Comparison of ENCODE assay signal across 8 cellular contexts in the genomic region with DNA sequence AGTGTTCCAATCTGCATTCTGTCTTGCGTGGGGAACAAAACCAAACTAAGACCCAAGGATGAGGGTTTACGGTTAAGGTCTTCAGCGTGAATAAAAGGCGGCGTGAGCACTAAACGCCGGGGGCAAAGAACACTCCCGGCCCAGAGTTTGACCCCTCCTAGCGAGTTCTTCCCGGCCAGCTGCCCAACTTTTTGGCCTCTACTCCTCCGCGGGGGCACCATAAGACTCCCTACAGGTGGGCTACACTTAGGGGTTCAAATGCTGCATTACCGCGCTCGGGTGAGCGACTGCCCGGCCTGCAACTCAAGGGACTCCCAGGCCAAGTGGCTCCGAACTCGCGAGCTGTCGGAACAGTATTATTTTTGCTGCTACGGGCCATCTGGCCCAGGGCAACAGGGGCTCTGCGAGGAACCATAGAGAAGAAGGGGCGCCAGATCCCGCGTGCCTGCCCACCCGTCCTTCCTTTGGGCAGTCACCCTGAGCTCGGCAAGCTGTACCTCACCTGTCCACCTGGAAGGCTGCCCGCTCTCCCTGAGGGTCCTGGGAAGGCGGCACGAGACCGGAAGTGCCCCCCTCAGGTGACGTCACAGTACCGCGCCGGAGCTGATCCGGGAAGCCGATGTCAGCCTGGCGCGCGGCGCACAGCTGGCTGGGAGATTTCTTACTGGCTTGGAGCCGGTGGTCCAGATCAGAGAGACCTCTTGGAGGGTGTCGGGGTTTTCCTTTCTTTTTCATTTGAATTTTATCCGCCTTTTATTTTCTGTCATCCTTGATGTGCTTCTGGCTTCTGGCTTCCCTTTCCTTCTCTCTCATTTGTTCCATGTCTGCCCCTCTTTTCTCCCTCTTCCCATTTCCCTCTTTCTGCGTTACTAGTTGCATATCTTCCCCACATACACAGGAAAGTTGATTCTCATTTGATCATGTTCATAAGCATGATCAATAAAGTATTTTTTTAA. TPM values are rescaled to one million over a fixed set of nuclear protein-coding genes. Genes with fewer than 3 reads are reported as not detected.
A peak's percentile ranks its signal among the peaks of the same experiment; 100 is the strongest.
DNase-seq lines count a peak whose midpoint lies in the region; ATAC-seq and TF ChIP-seq lines count a peak whose summit lies in the region.

A gene (minus strand): TSS at position 567 of the 956 bp plus-strand sequence. CDS start 21,638 bp downstream, outside the sequence.

- H3K79me2 ChIP-seq in KMS-11 (ENCODE audit: insufficient read depth, low read depth), result peaks cover 13% of the 10 kb centered on the region

- no peaks in the 10 kb centered on the region for H4K20me1 ChIP-seq in KMS-11 (ENCODE audit: insufficient read depth)

- H3K4me1 ChIP-seq in KMS-11 (ENCODE audit: low read depth, poor library complexity, severe bottlenecking), result no peaks in the 10 kb centered on the region

- peak within 1 kb of the TSS; percentile 83 for H2AFZ ChIP-seq in KMS-11 (ENCODE audit: low read depth)

- peak within 1 kb of the TSS; percentile 98 for H3K27ac Mint-ChIP-seq in activated T-helper 1 cell treated with anti-CD3 and anti-CD28 coated beads, Interleukin-12 subunit alpha, Interleukin-12 subunit beta, Interleukin-2, Interleukin-4 antibody, amounts not matched to agents 30 ng/mL and 10 ng/mL and 1 ng/mL, durations not matched to agents 14 hours and 24 hours and 36 hours
- H3K27ac Mint-ChIP-seq in naive B cell, result peak within 1 kb of the TSS; percentile 98 to 99 (median 99)
- H3K27ac Mint-ChIP-seq in stimulated activated effector memory CD8-positive, alpha-beta T cell treated with anti-CD3 and anti-CD28 coated beads, Interleukin-12 subunit alpha, Interleukin-12 subunit beta, amount 100 ng/mL, for 72 hours, result peak within 1 kb of the TSS; percentile 100

- peak within 1 kb of the TSS; percentile 72 for H3K4me3 ChIP-seq in KMS-11 (IDR thresholded peaks at IDR 0.05; ENCODE audit: insufficient read depth, low read depth, low read length)

- DNase-seq in DMS79 treated with DMSO at 0.1 percent for 48 hours (lab: John Stamatoyannopoulos, UW), result peak; percentile 93
- DNase-seq in RPMI7951 (ENCODE audit: low read depth), result peak; percentile 84
- DNase-seq in activated T-helper 1 cell treated with anti-CD3 and anti-CD28 coated beads, Interleukin-12 subunit alpha, Interleukin-12 subunit beta, Interleukin-2, Interleukin-4 antibody, amounts not matched to agents 30 ng/mL and 10 ng/mL and 1 ng/mL, durations not matched to agents 14 hours and 24 hours and 36 hours (ENCODE audit: low spot score), result peak; percentile 74
- peak; percentile 88 for DNase-seq in fibroblast of gingiva (ENCODE audit: low read depth)
- peak; percentile 83 for DNase-seq in naive B cell
- DNase-seq in stimulated activated effector memory CD8-positive, alpha-beta T cell treated with anti-CD3 and anti-CD28 coated beads, Interleukin-12 subunit alpha, Interleukin-12 subunit beta, amount 100 ng/mL, for 72 hours (ENCODE audit: low spot score in 2 of 2), result peak; percentile 76 to 90

- H3K4me3 Mint-ChIP-seq in activated T-helper 1 cell treated with anti-CD3 and anti-CD28 coated beads, Interleukin-12 subunit alpha, Interleukin-12 subunit beta, Interleukin-2, Interleukin-4 antibody, amounts not matched to agents 30 ng/mL and 10 ng/mL and 1 ng/mL, durations not matched to agents 14 hours and 24 hours and 36 hours, result peak within 1 kb of the TSS; percentile 98
- H3K4me3 Mint-ChIP-seq in naive B cell, result peak within 1 kb of the TSS; percentile 85 to 100 (median 98)
- H3K4me3 Mint-ChIP-seq in stimulated activated effector memory CD8-positive, alpha-beta T cell treated with anti-CD3 and anti-CD28 coated beads, Interleukin-12 subunit alpha, Interleukin-12 subunit beta, amount 100 ng/mL, for 72 hours, result peak within 1 kb of the TSS; percentile 94

- H3K27me3 ChIP-seq in KMS-11 (ENCODE audit: insufficient read depth, low read depth), result no peaks in the 10 kb centered on the region

- H3K36me3 Mint-ChIP-seq in activated T-helper 1 cell treated with anti-CD3 and anti-CD28 coated beads, Interleukin-12 subunit alpha, Interleukin-12 subunit beta, Interleukin-2, Interleukin-4 antibody, amounts not matched to agents 30 ng/mL and 10 ng/mL and 1 ng/mL, durations not matched to agents 14 hours and 24 hours and 36 hours (ENCODE audit: low read depth), result peaks cover 10% of the 10 kb centered on the region
- no peaks in the 10 kb centered on the region for H3K36me3 Mint-ChIP-seq in naive B cell
- peaks cover 22% of the 10 kb centered on the region for H3K36me3 Mint-ChIP-seq in stimulated activated effector memory CD8-positive, alpha-beta T cell treated with anti-CD3 and anti-CD28 coated beads, Interleukin-12 subunit alpha, Interleukin-12 subunit beta, amount 100 ng/mL, for 72 hours

- H3K27me3 Mint-ChIP-seq in activated T-helper 1 cell treated with anti-CD3 and anti-CD28 coated beads, Interleukin-12 subunit alpha, Interleukin-12 subunit beta, Interleukin-2, Interleukin-4 antibody, amounts not matched to agents 30 ng/mL and 10 ng/mL and 1 ng/mL, durations not matched to agents 14 hours and 24 hours and 36 hours (ENCODE audit: insufficient read depth), result no peaks in the 10 kb centered on the region
- H3K27me3 Mint-ChIP-seq in naive B cell, result peaks cover 0 to 11% (median 0%) of the 10 kb centered on the region in 3 donors

- H3K27ac ChIP-seq in KMS-11, result peak within 1 kb of the TSS; percentile 98

- TF ChIP-seq CTCF in KMS-11 (conservative IDR thresholded peaks at IDR 0.05; ENCODE audit: low read depth, low read length), result no peak

- peak within 1 kb of the TSS; percentile 95 for H3K4me2 ChIP-seq in KMS-11

- ATAC-seq in GM21786 (IDR thresholded peaks at IDR 0.05; ENCODE audit: unreplicated experiment) (peak; percentile 89), naive B cell (ENCODE audit: low read depth in 2 of 2) (peak; percentile 86 to 90)
- ATAC-seq in stimulated activated effector memory CD8-positive, alpha-beta T cell treated with anti-CD3 and anti-CD28 coated beads, Interleukin-12 subunit alpha, Interleukin-12 subunit beta, amount 100 ng/mL, for 72 hours, result peak; percentile 82

- H3K9me3 Mint-ChIP-seq in activated T-helper 1 cell treated with anti-CD3 and anti-CD28 coated beads, Interleukin-12 subunit alpha, Interleukin-12 subunit beta, Interleukin-2, Interleukin-4 antibody, amounts not matched to agents 30 ng/mL and 10 ng/mL and 1 ng/mL, durations not matched to agents 14 hours and 24 hours and 36 hours, result peaks cover 4% of the 10 kb centered on the region
- peaks cover 0 to 4% (median 0%) of the 10 kb centered on the region in 7 donors for H3K9me3 Mint-ChIP-seq in naive B cell
- H3K9me3 Mint-ChIP-seq in stimulated activated effector memory CD8-positive, alpha-beta T cell treated with anti-CD3 and anti-CD28 coated beads, Interleukin-12 subunit alpha, Interleukin-12 subunit beta, amount 100 ng/mL, for 72 hours, result no peaks in the 10 kb centered on the region

- intact Hi-C loops in activated T-helper 1 cell treated with anti-CD3 and anti-CD28 coated beads, Interleukin-12 subunit alpha, Interleukin-12 subunit beta, Interleukin-2, Interleukin-4 antibody, amounts not matched to agents 30 ng/mL and 10 ng/mL and 1 ng/mL, durations not matched to agents 14 hours and 24 hours and 36 hours (cut with micrococcal nuclease), result loop anchor here (1.0 to 10.0 kb wide), 7 partner anchors 45 to 1461 kb away; a partner anchor contains a TSS

- peaks cover 28% of the 10 kb centered on the region for H3K4me1 Mint-ChIP-seq in activated T-helper 1 cell treated with anti-CD3 and anti-CD28 coated beads, Interleukin-12 subunit alpha, Interleukin-12 subunit beta, Interleukin-2, Interleukin-4 antibody, amounts not matched to agents 30 ng/mL and 10 ng/mL and 1 ng/mL, durations not matched to agents 14 hours and 24 hours and 36 hours (ENCODE audit: low read depth)
- peaks cover 6 to 21% (median 17%) of the 10 kb centered on the region in 3 donors for H3K4me1 Mint-ChIP-seq in naive B cell
- H3K4me1 Mint-ChIP-seq in stimulated activated effector memory CD8-positive, alpha-beta T cell treated with anti-CD3 and anti-CD28 coated beads, Interleukin-12 subunit alpha, Interleukin-12 subunit beta, amount 100 ng/mL, for 72 hours, result peaks cover 17% of the 10 kb centered on the region

- H3K9ac ChIP-seq in KMS-11, result peak within 1 kb of the TSS; percentile 98

- H3K36me3 ChIP-seq in KMS-11 (ENCODE audit: insufficient read depth), result no peaks in the 10 kb centered on the region

RNA-seq across cellular contexts. Expression of the gene that starts here (rescaled TPM):
- 23.2 and 24.3 TPM in 2 replicates for total RNA-seq in RPMI7951 (2014; rRNA removed; shearing (Covaris generic))
- total RNA-seq in activated T-helper 1 cell treated with anti-CD3 and anti-CD28 coated beads, Interleukin-12 subunit alpha, Interleukin-12 subunit beta, Interleukin-2, Interleukin-4 antibody, amounts not matched to agents 30 ng/mL and 10 ng/mL and 1 ng/mL, durations not matched to agents 14 hours and 24 hours and 36 hours, result 34.6 and 34.7 TPM in 2 replicates
- 10 to 100 TPM in 3 of 6 donors, 1 to 10 TPM in 3; 7.2 to 12.8 (median 9.9) TPM for polyA plus RNA-seq in naive B cell (ENCODE audit: low read depth in 6 of 6)

Comparison
In these comparisons a context has a peak if more than half of its experiments do, and no peak if none do; other contexts are left out.
1. Peak in every context shown above with its lines: DNase-seq, ATAC-seq, H3K4me3 ChIP-seq and H3K27ac ChIP-seq.